In genomic region chr3:106728315-106728821, GRCh38 we compare ENCODE assay signal across 11 cellular contexts.
DNase-seq lines count a peak whose midpoint lies in the region; TF ChIP-seq lines count a peak whose summit lies in the region.
"Had no signal": no experiment of that assay in that cellular context is flagged by ENCODE, and none has a peak within 500 bp of the region (broad histone marks: within the 10 kb centered on the region; RNA-seq: fewer than 3 reads in every experiment).

No MANE protein-coding gene starts in this region.

- no peak for TF ChIP-seq RAD21 in SK-N-SH (IDR thresholded peaks at IDR 0.05; ENCODE audit: low read length)

- DNase-seq in GM04504 (ENCODE audit: low read depth) (peak; percentile 90), SK-N-SH (peak; percentile 3), fibroblast of mammary gland (ENCODE audit: low read depth) (peak; percentile 97), pulmonary artery endothelial cell (ENCODE audit: low read depth, low spot score) (peak; percentile 90), ureter (ENCODE audit: low spot score) (no peak), CD1c-positive myeloid dendritic cell (ENCODE audit: extremely low spot score) (no peak), RPMI8226 (no peak)
- DNase-seq in activated CD4-positive, alpha-beta memory T cell treated with anti-CD3 and anti-CD28 coated beads for 36 hours: no peak
- DNase-seq: glutamatergic neuron, ovary had no signal

- H3K9me2 ChIP-seq in SK-N-SH: no peaks in the 10 kb centered on the region

- no peaks in the 10 kb centered on the region for H3K36me3 ChIP-seq in SK-N-SH (replicated peaks in 1 of 2; ENCODE audit: control insufficient read depth in 1 of 2, insufficient read depth in 2 of 2, low read length in 1 of 2)
- H3K36me3 ChIP-seq: ovary had no signal

- POLR2A ChIA-PET in SK-N-SH (lab: Yijun Ruan, JAX): no interaction called here
- POLR2A ChIA-PET in activated CD4-positive, alpha-beta memory T cell treated with anti-CD3 and anti-CD28 coated beads for 36 hours (lab: Charles Lee): no interaction called here

- peaks cover 1% of the 10 kb centered on the region for H3K27me3 Mint-ChIP-seq in activated CD4-positive, alpha-beta memory T cell treated with anti-CD3 and anti-CD28 coated beads for 36 hours

- no peaks in the 10 kb centered on the region for H3K27me3 ChIP-seq in SK-N-SH (ENCODE audit: insufficient read depth)
- H3K27me3 ChIP-seq: ovary had no signal

- CTCF ChIA-PET in SK-N-SH (lab: Yijun Ruan, JAX): no interaction called here
- CTCF ChIA-PET in activated CD4-positive, alpha-beta memory T cell treated with anti-CD3 and anti-CD28 coated beads for 36 hours (lab: Charles Lee): no interaction called here

- TF ChIP-seq EP300 in SK-N-SH (IDR thresholded peaks at IDR 0.05; ENCODE audit: borderline replicate concordance in 1 of 2, low read depth in 1 of 2, low read length in 1 of 2): peak; percentile 46 to 97

- no peaks in the 10 kb centered on the region for H3K79me2 ChIP-seq in SK-N-SH (ENCODE audit: insufficient read depth)

- peak overlapping the region; percentile 87 to 99 for H3K27ac ChIP-seq in SK-N-SH (ENCODE audit: low read depth in 2 of 2, low read length in 1 of 2)

- no peaks in the 10 kb centered on the region for H4K20me1 ChIP-seq in SK-N-SH (ENCODE audit: insufficient read depth)

- no peaks in the 10 kb centered on the region for H3K9me3 ChIP-seq in SK-N-SH
- H3K9me3 ChIP-seq: ovary had no signal

- no peak overlapping the region for H3K27ac Mint-ChIP-seq in activated CD4-positive, alpha-beta memory T cell treated with anti-CD3 and anti-CD28 coated beads for 36 hours
- H3K27ac Mint-ChIP-seq: activated T-helper 17 cell treated with anti-CD3 and anti-CD28 coated beads, Interleukin-2, amount 50 U/mL, for 72 hours had no signal

- WGBS in SK-N-SH (ENCODE audit: low lambda C conversion rate): 15% methylated on average over 5 of the region's 5 CpGs

- H3K4me3 ChIP-seq in SK-N-SH (ENCODE audit: low read depth in 2 of 2, low read length in 1 of 2) (peak overlapping the region; percentile 25 to 36; a peak in 2 of 4 replicates), fibroblast of mammary gland (ENCODE audit: control insufficient read depth, low read depth, low read length) (peak overlapping the region; percentile 21)
- H3K4me3 ChIP-seq: ovary had no signal

- peak overlapping the region; percentile 77 for H3K9ac ChIP-seq in SK-N-SH

- no peaks in the 10 kb centered on the region for H3K9me3 Mint-ChIP-seq in activated CD4-positive, alpha-beta memory T cell treated with anti-CD3 and anti-CD28 coated beads for 36 hours
- H3K9me3 Mint-ChIP-seq: activated T-helper 17 cell treated with anti-CD3 and anti-CD28 coated beads, Interleukin-2, amount 50 U/mL, for 72 hours had no signal

- H3K4me1 ChIP-seq in SK-N-SH (ENCODE audit: control insufficient read depth in 1 of 2, insufficient read depth in 2 of 2, low read depth in 1 of 2, low read length in 1 of 2): peaks cover 4 to 62% of the 10 kb centered on the region in 2 experiments

- H3K4me3 Mint-ChIP-seq in activated CD4-positive, alpha-beta memory T cell treated with anti-CD3 and anti-CD28 coated beads for 36 hours: no peak overlapping the region
- H3K4me3 Mint-ChIP-seq: activated T-helper 17 cell treated with anti-CD3 and anti-CD28 coated beads, Interleukin-2, amount 50 U/mL, for 72 hours had no signal

- intact Hi-C loops in activated CD4-positive, alpha-beta memory T cell treated with anti-CD3 and anti-CD28 coated beads for 36 hours (cut with micrococcal nuclease): no loop called here

- peaks cover 38% of the 10 kb centered on the region for H3F3A ChIP-seq in SK-N-SH (replicated peaks; ENCODE audit: insufficient read depth)

- no peak for TF ChIP-seq CTCF in SK-N-SH (IDR thresholded peaks at IDR 0.05)
- no peak for TF ChIP-seq CTCF in fibroblast of mammary gland (conservative IDR thresholded peaks at IDR 0.05; ENCODE audit: control insufficient read depth, insufficient read depth, low read depth, low read length)

- H3K36me3 Mint-ChIP-seq in activated CD4-positive, alpha-beta memory T cell treated with anti-CD3 and anti-CD28 coated beads for 36 hours: no peaks in the 10 kb centered on the region

- peak overlapping the region; percentile 67 for H2AFZ ChIP-seq in SK-N-SH (ENCODE audit: low read depth)

- peak overlapping the region; percentile 58; the same call in 1 of the 2 replicates for H3K4me2 ChIP-seq in SK-N-SH

- no peaks in the 10 kb centered on the region for H3K4me1 Mint-ChIP-seq in activated CD4-positive, alpha-beta memory T cell treated with anti-CD3 and anti-CD28 coated beads for 36 hours (ENCODE audit: low read depth)
- H3K4me1 Mint-ChIP-seq: activated T-helper 17 cell treated with anti-CD3 and anti-CD28 coated beads, Interleukin-2, amount 50 U/mL, for 72 hours had no signal

TF ChIP-seq in SK-N-SH, 30 proteins besides CTCF, POLR2A, EP300 and RAD21:
- peak; percentile 99 for TF ChIP-seq JUND (IDR thresholded peaks at IDR 0.05)
- peak; percentile 85 for TF ChIP-seq NFIC (IDR thresholded peaks at IDR 0.05; ENCODE audit: borderline replicate concordance)
- peak; percentile 97 for TF ChIP-seq FOSL2 (IDR thresholded peaks at IDR 0.05; ENCODE audit: borderline replicate concordance, low read depth)
- peak; percentile 90 for TF ChIP-seq PBX3 (IDR thresholded peaks at IDR 0.05)
- TF ChIP-seq ELF1 (IDR thresholded peaks at IDR 0.05): peak; percentile 37; the same call in 1 of the 2 replicates
- TF ChIP-seq GABPA (IDR thresholded peaks at IDR 0.05; ENCODE audit: low read depth): no peak
- TF ChIP-seq RCOR1 (IDR thresholded peaks at IDR 0.05; ENCODE audit: low read length): no peak
- peak; percentile 23; the same call in 1 of the 2 replicates for TF ChIP-seq TAF1 (IDR thresholded peaks at IDR 0.05; ENCODE audit: borderline replicate concordance, low read depth, low read length)
- peak; percentile 19; the same call in 1 of the 2 replicates for TF ChIP-seq RXRA (IDR thresholded peaks at IDR 0.05; ENCODE audit: borderline replicate concordance, low read depth)
- TF ChIP-seq EZH2phosphoT487 (IDR thresholded peaks at IDR 0.05; ENCODE audit: borderline replicate concordance, low read depth): no peak
- TF ChIP-seq ZBTB33 (IDR thresholded peaks at IDR 0.05; ENCODE audit: borderline replicate concordance, low read depth): peak; percentile 77
- peak; percentile 97 for TF ChIP-seq FOXM1 (IDR thresholded peaks at IDR 0.05; ENCODE audit: low read depth)
- TF ChIP-seq MEF2A (IDR thresholded peaks at IDR 0.05; ENCODE audit: borderline replicate concordance, low read depth): peak; percentile 43; the same call in 1 of the 2 replicates
- peak; percentile 99 for TF ChIP-seq TEAD4 (IDR thresholded peaks at IDR 0.05; ENCODE audit: borderline replicate concordance, insufficient read depth)
- TF ChIP-seq POLR2AphosphoS5 (IDR thresholded peaks at IDR 0.05; ENCODE audit: low read depth, low read length): peak; percentile 67; the same call in 1 of the 2 replicates
- TF ChIP-seq TCF12 (IDR thresholded peaks at IDR 0.05): peak; percentile 95
- TF ChIP-seq FOXJ3 (CRISPR knock-in tag; IDR thresholded peaks at IDR 0.05): no peak
- peak; percentile 24; the same call in 1 of the 2 replicates for TF ChIP-seq MAX (IDR thresholded peaks at IDR 0.05; ENCODE audit: low read depth)
- peak; percentile 63 for TF ChIP-seq YY1 (IDR thresholded peaks at IDR 0.05; ENCODE audit: low read depth)

Comparison
In these comparisons a context has a peak if more than half of its experiments do, and no peak if none do; other contexts are left out.
1. DNase-seq: peak in GM04504 (single experiment), SK-N-SH (single experiment), fibroblast of mammary gland (single experiment) and pulmonary artery endothelial cell (single experiment); none in ureter (single experiment), CD1c-positive myeloid dendritic cell (single experiment), activated CD4-positive, alpha-beta memory T cell treated with anti-CD3 and anti-CD28 coated beads for 36 hours (single experiment) and RPMI8226 (single experiment).